Comparison of ENCODE assay signal across 10 cellular contexts in genomic region chr2:128469203-128469602, GRCh38.
DNase-seq lines count a peak whose midpoint lies in the region; ATAC-seq and TF ChIP-seq lines count a peak whose summit lies in the region.
"Had no signal": no experiment of that assay in that cellular context is flagged by ENCODE, and none has a peak within 500 bp of the region (broad histone marks: within the 10 kb centered on the region; RNA-seq: fewer than 3 reads in every experiment).

No MANE protein-coding gene starts in this region.

- ATAC-seq in HG03565 (IDR thresholded peaks at IDR 0.05; ENCODE audit: unreplicated experiment), result no peak
- ATAC-seq: stimulated activated memory B cell treated with anti-CD40 and anti-IgM and Interleukin-4, amounts not matched to agents 10 μg/mL and 1 μg/mL and 100 μg/mL, for 72 hours had no signal

- peak; percentile 32 for DNase-seq in CD1c-positive myeloid dendritic cell (ENCODE audit: extremely low spot score)
- no peak for DNase-seq in astrocyte of the spinal cord (ENCODE audit: low read depth, low spot score)
- peak in 1 of 2 experiments; percentile 33 for DNase-seq in mesothelial cell of epicardium (ENCODE audit: low spot score in 2 of 2, unreplicated experiment in 2 of 2)
- DNase-seq in NCI-H446 treated with DMSO at 0.1 percent for 48 hours (lab: John Stamatoyannopoulos, UW), result no peak
- no peak for DNase-seq in activated CD8-positive, alpha-beta memory T cell treated with anti-CD3 and anti-CD28 coated beads, Interleukin-2, amount 50 U/mL, for 4 hours
- no peak for DNase-seq in COLO829 (ENCODE audit: low spot score)
- DNase-seq: left ventricle myocardium inferior had no signal

- H3K4me1 Mint-ChIP-seq in mesothelial cell of epicardium, result peaks cover 17% of the 10 kb centered on the region

- H3K27me3 Mint-ChIP-seq in mesothelial cell of epicardium (ENCODE audit: low read depth), result no peaks in the 10 kb centered on the region

- no peak overlapping the region for H3K4me3 Mint-ChIP-seq in mesothelial cell of epicardium
- H3K4me3 Mint-ChIP-seq: stimulated activated memory B cell treated with anti-CD40 and anti-IgM and Interleukin-4, amounts not matched to agents 10 μg/mL and 1 μg/mL and 100 μg/mL, for 72 hours had no signal

- no peaks in the 10 kb centered on the region for H3K4me1 ChIP-seq in HEK293 (ENCODE audit: control insufficient read depth, insufficient read depth, low read length)

- in situ Hi-C loops in astrocyte of the spinal cord (cut with HindIII; ENCODE audit: low sequenced_read_pairs), result no loop called here

- peaks cover 9% of the 10 kb centered on the region for H3K36me3 Mint-ChIP-seq in mesothelial cell of epicardium

- CTCF ChIA-PET in HEK293 (lab: Yijun Ruan, JAX), result interaction anchor here (0.7 to 2.4 kb wide), 5 partner anchors 10 to 674 kb away, joined by 3 to 7 read pairs (median 3); no protein-coding TSS in a partner anchor

- H3K27ac ChIP-seq in HEK293 (ENCODE audit: extremely low read depth, low read depth, low read length), result no peak overlapping the region

- POLR2A ChIA-PET in HEK293 (lab: Yijun Ruan, JAX), result no interaction called here

- H3K4me3 ChIP-seq in HEK293 (ENCODE audit: low read depth, low read length), result no peak overlapping the region
- H3K4me3 ChIP-seq in astrocyte of the spinal cord (ENCODE audit: low read depth, low read length), result no peak overlapping the region
- H3K4me3 ChIP-seq: left ventricle myocardium inferior had no signal

- H3K36me3 ChIP-seq in HEK293 (ENCODE audit: control insufficient read depth in 2 of 2, insufficient read depth in 1 of 2, low read length in 2 of 2), result no peaks in the 10 kb centered on the region
- H3K36me3 ChIP-seq: left ventricle myocardium inferior had no signal

- H3K27ac Mint-ChIP-seq in mesothelial cell of epicardium, result no peak overlapping the region
- H3K27ac Mint-ChIP-seq: stimulated activated memory B cell treated with anti-CD40 and anti-IgM and Interleukin-4, amounts not matched to agents 10 μg/mL and 1 μg/mL and 100 μg/mL, for 72 hours had no signal

- no peaks in the 10 kb centered on the region; the same call in 1 of the 2 replicates for H3K9me3 ChIP-seq in HEK293 (ENCODE audit: control insufficient read depth, insufficient read depth, low read depth, low read length)

- no peak for TF ChIP-seq CTCF in HEK293 (tag by site-specific recombination; IDR thresholded peaks at IDR 0.05)
- TF ChIP-seq CTCF in astrocyte of the spinal cord (IDR thresholded peaks at IDR 0.05; ENCODE audit: low read depth, low read length), result peak; percentile 32
- peak; percentile 34 for TF ChIP-seq CTCF in mesothelial cell of epicardium (IDR thresholded peaks at IDR 0.05; ENCODE audit: unreplicated experiment)

- H3K9me3 Mint-ChIP-seq in mesothelial cell of epicardium, result peaks cover 14% of the 10 kb centered on the region

TF ChIP-seq in HEK293, 187 proteins besides CTCF, POLR2A, EP300 and RAD21:
- TF ChIP-seq, protein P1, sequence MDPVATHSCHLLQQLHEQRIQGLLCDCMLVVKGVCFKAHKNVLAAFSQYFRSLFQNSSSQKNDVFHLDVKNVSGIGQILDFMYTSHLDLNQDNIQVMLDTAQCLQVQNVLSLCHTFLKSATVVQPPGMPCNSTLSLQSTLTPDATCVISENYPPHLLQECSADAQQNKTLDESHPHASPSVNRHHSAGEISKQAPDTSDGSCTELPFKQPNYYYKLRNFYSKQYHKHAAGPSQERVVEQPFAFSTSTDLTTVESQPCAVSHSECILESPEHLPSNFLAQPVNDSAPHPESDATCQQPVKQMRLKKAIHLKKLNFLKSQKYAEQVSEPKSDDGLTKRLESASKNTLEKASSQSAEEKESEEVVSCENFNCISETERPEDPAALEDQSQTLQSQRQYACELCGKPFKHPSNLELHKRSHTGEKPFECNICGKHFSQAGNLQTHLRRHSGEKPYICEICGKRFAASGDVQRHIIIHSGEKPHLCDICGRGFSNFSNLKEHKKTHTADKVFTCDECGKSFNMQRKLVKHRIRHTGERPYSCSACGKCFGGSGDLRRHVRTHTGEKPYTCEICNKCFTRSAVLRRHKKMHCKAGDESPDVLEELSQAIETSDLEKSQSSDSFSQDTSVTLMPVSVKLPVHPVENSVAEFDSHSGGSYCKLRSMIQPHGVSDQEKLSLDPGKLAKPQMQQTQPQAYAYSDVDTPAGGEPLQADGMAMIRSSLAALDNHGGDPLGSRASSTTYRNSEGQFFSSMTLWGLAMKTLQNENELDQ (tag by site-specific recombination; IDR thresholded peaks at IDR 0.05; ENCODE audit: low read depth), result no peak
- TF ChIP-seq ZNF48 (tag by site-specific recombination; IDR thresholded peaks at IDR 0.05), result no peak
- TF ChIP-seq RBAK (tag by site-specific recombination; IDR thresholded peaks at IDR 0.05), result no peak
- TF ChIP-seq ZNF324 (tag by site-specific recombination; IDR thresholded peaks at IDR 0.05), result no peak
- no peak for TF ChIP-seq ZNF549 (tag by site-specific recombination; IDR thresholded peaks at IDR 0.05)
- TF ChIP-seq ZNF292 (tag by site-specific recombination; IDR thresholded peaks at IDR 0.05; ENCODE audit: borderline replicate concordance, low read depth), result no peak
- TF ChIP-seq, protein P2, sequence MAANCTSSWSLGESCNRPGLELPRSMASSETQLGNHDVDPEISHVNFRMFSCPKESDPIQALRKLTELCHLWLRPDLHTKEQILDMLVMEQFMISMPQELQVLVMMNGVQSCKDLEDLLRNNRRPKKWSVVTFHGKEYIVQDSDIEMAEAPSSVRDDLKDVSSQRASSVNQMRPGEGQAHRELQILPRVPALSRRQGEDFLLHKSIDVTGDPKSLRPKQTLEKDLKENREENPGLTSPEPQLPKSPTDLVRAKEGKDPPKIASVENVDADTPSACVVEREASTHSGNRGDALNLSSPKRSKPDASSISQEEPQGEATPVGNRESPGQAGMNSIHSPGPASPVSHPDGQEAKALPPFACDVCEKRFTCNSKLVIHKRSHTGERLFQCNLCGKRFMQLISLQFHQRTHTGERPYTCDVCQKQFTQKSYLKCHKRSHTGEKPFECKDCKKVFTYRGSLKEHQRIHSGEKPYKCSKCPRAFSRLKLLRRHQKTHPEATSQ (tag by site-specific recombination; IDR thresholded peaks at IDR 0.05), result no peak
- TF ChIP-seq ZNF776 (tag by site-specific recombination; IDR thresholded peaks at IDR 0.05; ENCODE audit: borderline replicate concordance), result no peak
- TF ChIP-seq SETDB1 (IDR thresholded peaks at IDR 0.05; ENCODE audit: insufficient read length, low read length), result peak; percentile 97
- no peak for TF ChIP-seq ZNF26 (tag by site-specific recombination; IDR thresholded peaks at IDR 0.05)
- no peak for TF ChIP-seq ZNF394 (tag by site-specific recombination; IDR thresholded peaks at IDR 0.05; ENCODE audit: borderline replicate concordance)
- peak; percentile 99 for TF ChIP-seq ZNF2 (tag by site-specific recombination; IDR thresholded peaks at IDR 0.05)
- TF ChIP-seq ZNF341 (tag by site-specific recombination; IDR thresholded peaks at IDR 0.05; ENCODE audit: low read depth), result no peak
- no peak for TF ChIP-seq ZEB2 (tag by site-specific recombination; IDR thresholded peaks at IDR 0.05)
- TF ChIP-seq, protein P3, sequence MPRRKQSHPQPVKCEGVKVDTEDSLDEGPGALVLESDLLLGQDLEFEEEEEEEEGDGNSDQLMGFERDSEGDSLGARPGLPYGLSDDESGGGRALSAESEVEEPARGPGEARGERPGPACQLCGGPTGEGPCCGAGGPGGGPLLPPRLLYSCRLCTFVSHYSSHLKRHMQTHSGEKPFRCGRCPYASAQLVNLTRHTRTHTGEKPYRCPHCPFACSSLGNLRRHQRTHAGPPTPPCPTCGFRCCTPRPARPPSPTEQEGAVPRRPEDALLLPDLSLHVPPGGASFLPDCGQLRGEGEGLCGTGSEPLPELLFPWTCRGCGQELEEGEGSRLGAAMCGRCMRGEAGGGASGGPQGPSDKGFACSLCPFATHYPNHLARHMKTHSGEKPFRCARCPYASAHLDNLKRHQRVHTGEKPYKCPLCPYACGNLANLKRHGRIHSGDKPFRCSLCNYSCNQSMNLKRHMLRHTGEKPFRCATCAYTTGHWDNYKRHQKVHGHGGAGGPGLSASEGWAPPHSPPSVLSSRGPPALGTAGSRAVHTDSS (tag by site-specific recombination; IDR thresholded peaks at IDR 0.05), result no peak
- TF ChIP-seq ZNF311 (tag by site-specific recombination; IDR thresholded peaks at IDR 0.05; ENCODE audit: borderline replicate concordance), result no peak
- no peak for TF ChIP-seq ZNF146 (tag by site-specific recombination; IDR thresholded peaks at IDR 0.05)
- TF ChIP-seq ZSCAN23 (tag by site-specific recombination; IDR thresholded peaks at IDR 0.05), result no peak
- TF ChIP-seq TRIM28 (IDR thresholded peaks at IDR 0.05; ENCODE audit: borderline replicate concordance, low read length), result peak; percentile 86; the same call in 1 of the 2 replicates
